ENCODE assay signal across 8 cellular contexts in genomic region chr2:80073134-80073561, GRCh38.
DNase-seq lines count a peak whose midpoint lies in the region; ATAC-seq and TF ChIP-seq lines count a peak whose summit lies in the region.

No MANE protein-coding gene starts in this region.

- no peaks in the 10 kb centered on the region for H3K36me3 ChIP-seq in MG63

- TF ChIP-seq POLR2A in erythroblast (IDR thresholded peaks at IDR 0.05; ENCODE audit: low read length) = no peak

- peak; percentile 58 for ATAC-seq in GM21528 (IDR thresholded peaks at IDR 0.05; ENCODE audit: low FRiP score, unreplicated experiment)

- no peaks in the 10 kb centered on the region for H3K9me3 ChIP-seq in MG63

- in situ Hi-C loops in SK-MEL-5 (cut with HindIII; ENCODE audit: low pct_unique_long_range_greater_than_20kb, low sequenced_read_pairs) = no loop called here

- DNase-seq in NCI-H1436 (lab: John Stamatoyannopoulos, UW) (peak; percentile 17), NCI-H1436 treated with DMSO at 0.1 percent for 48 hours (lab: John Stamatoyannopoulos, UW) (no peak), MG63 (peak; percentile 2), SK-MEL-5 (ENCODE audit: low read depth, low spot score) (peak; percentile 80), erythroblast (lab: John Stamatoyannopoulos, UW) (peak; percentile 28 to 57), mucosa of gallbladder (ENCODE audit: low spot score) (peak; percentile 17)
- DNase-seq in stimulated activated CD8-positive, alpha-beta memory T cell treated with anti-CD3 and anti-CD28 coated beads, Interleukin-4, amount 100 ng/mL, for 48 hours = no peak

- no peak overlapping the region for H3K4me3 ChIP-seq in MG63

- H3K27me3 ChIP-seq in MG63 = no peaks in the 10 kb centered on the region

Comparison
In these comparisons a context has a peak if more than half of its experiments do, and no peak if none do; other contexts are left out.
1. DNase-seq: peak in NCI-H1436 (single experiment), MG63 (single experiment), SK-MEL-5 (single experiment), erythroblast (2 of 2) and mucosa of gallbladder (single experiment); none in NCI-H1436 treated with DMSO at 0.1 percent for 48 hours (single experiment) and stimulated activated CD8-positive, alpha-beta memory T cell treated with anti-CD3 and anti-CD28 coated beads, Interleukin-4, amount 100 ng/mL, for 48 hours (single experiment).